ENCODE assay signal across 1 cellular context in the genomic region with DNA sequence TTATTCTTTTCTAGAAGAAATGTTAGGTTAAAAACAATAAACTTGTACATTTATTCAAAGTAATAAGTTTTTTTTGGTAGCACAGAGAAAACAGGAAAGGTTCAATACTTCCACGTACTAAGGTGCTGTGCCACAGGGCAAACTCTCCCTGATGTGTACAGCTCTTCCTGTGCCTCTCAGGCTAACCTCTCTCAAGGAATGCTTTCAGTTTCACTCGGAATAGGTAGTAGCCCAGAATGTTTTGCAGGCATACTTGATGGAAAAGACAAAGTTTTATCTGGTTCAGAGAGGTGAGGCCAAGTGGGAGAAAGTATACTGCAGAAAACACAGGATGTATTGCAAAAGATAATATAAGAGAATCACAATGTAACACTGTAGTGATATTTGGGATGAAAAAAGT.
TF ChIP-seq lines count a peak whose summit lies in the region.

No MANE protein-coding gene starts in this region.

TF ChIP-seq in liver, 16 proteins besides CTCF, POLR2A, EP300 and RAD21 (continued from another document):
- TF ChIP-seq, protein P1, sequence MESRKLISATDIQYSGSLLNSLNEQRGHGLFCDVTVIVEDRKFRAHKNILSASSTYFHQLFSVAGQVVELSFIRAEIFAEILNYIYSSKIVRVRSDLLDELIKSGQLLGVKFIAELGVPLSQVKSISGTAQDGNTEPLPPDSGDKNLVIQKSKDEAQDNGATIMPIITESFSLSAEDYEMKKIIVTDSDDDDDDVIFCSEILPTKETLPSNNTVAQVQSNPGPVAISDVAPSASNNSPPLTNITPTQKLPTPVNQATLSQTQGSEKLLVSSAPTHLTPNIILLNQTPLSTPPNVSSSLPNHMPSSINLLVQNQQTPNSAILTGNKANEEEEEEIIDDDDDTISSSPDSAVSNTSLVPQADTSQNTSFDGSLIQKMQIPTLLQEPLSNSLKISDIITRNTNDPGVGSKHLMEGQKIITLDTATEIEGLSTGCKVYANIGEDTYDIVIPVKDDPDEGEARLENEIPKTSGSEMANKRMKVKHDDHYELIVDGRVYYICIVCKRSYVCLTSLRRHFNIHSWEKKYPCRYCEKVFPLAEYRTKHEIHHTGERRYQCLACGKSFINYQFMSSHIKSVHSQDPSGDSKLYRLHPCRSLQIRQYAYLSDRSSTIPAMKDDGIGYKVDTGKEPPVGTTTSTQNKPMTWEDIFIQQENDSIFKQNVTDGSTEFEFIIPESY (IDR thresholded peaks at IDR 0.05), result no peak
